In the genomic region with DNA sequence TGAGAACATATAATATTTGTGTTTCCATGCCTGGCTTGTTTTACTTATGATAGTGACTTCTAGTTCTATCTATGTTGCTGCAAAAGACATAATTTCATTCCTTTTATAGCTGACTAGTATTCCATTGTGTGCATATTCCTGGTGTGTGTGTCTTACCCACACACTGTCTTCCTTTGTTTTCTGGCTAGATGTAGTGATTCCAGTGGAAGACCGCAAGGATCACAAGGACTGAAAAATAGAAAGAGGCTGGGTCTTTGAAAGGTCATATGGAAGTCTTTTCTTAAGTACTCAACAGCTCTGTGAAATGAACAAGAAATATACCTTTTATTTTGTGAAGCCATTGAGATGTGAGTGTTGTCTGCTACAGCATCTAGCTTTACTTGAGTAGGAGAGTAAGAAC, we compare ENCODE assay signal across 23 cellular contexts.
"Had no signal": no experiment of that assay in that cellular context is flagged by ENCODE, and none has a peak within 500 bp of the region (broad histone marks: within the 10 kb centered on the region; RNA-seq: fewer than 3 reads in every experiment).

No MANE protein-coding gene starts in this region.

- H3K9me3 ChIP-seq: colonic mucosa, esophagus muscularis mucosa, esophagus squamous epithelium, gastrocnemius medialis, gastroesophageal sphincter, heart left ventricle, heart right ventricle had no signal

- H3K27me3 ChIP-seq: esophagus muscularis mucosa, esophagus squamous epithelium, foreskin keratinocyte, gastrocnemius medialis, gastroesophageal sphincter had no signal

- DNase-seq: colonic mucosa; cortex of kidney; dermis blood vessel endothelial cell; dorsolateral prefrontal cortex; effector CD4-positive, alpha-beta T cell; effector CD8-positive, alpha-beta T cell; effector memory CD4-positive, alpha-beta T cell; effector memory CD8-positive, alpha-beta T cell; endodermal cell; erythroblast; esophagus squamous epithelium; foreskin fibroblast; foreskin keratinocyte; gastrocnemius medialis; glutamatergic neuron; head of caudate nucleus; heart left ventricle; heart right ventricle had no signal

- H3K27ac ChIP-seq: colonic mucosa, coronary artery, dorsolateral prefrontal cortex, epithelial cell of prostate, esophagus muscularis mucosa, esophagus squamous epithelium, foreskin keratinocyte, gastrocnemius medialis, gastroesophageal sphincter, heart left ventricle, heart right ventricle had no signal

- H3K4me1 ChIP-seq: colonic mucosa, esophagus muscularis mucosa, esophagus squamous epithelium, foreskin keratinocyte, gastrocnemius medialis, gastroesophageal sphincter, heart left ventricle, heart right ventricle had no signal

- H3K4me3 ChIP-seq: colonic mucosa, coronary artery, dorsolateral prefrontal cortex, esophagus muscularis mucosa, esophagus squamous epithelium, gastrocnemius medialis, gastroesophageal sphincter, heart left ventricle, heart right ventricle had no signal

- H3K36me3 ChIP-seq: colonic mucosa, esophagus muscularis mucosa, esophagus squamous epithelium, gastrocnemius medialis, gastroesophageal sphincter, heart left ventricle, heart right ventricle had no signal

- ATAC-seq: effector memory CD8-positive, alpha-beta T cell; esophagus mucosa; foreskin keratinocyte; gastrocnemius medialis; gastroesophageal sphincter; heart left ventricle; heart right ventricle had no signal
